In genomic region chr10:79346012-79346340, GRCh38 we compare ENCODE assay signal across 1 cellular context.
TF ChIP-seq lines count a peak whose summit lies in the region.

No MANE protein-coding gene starts in this region.

TF ChIP-seq in SK-N-SH treated with all-trans-retinoic acid at 6 μM for 48 hours, 23 proteins besides CTCF, POLR2A, EP300 and RAD21 (continued from another document):
- TF ChIP-seq ESRRG (CRISPR knock-in tag; IDR thresholded peaks at IDR 0.05) (no peak), ZNF8 (CRISPR knock-in tag; IDR thresholded peaks at IDR 0.05) (no peak), PATZ1 (CRISPR knock-in tag; IDR thresholded peaks at IDR 0.05; ENCODE audit: borderline replicate concordance) (no peak)
